1 cellular context compared by ENCODE assay signal in genomic region chr9:93645921-93646639, GRCh38.
TF ChIP-seq lines count a peak whose summit lies in the region.

No MANE protein-coding gene starts in this region.

TF ChIP-seq in GM23338, 12 proteins besides CTCF, POLR2A, EP300 and RAD21 (continued from another document):
- no peak for TF ChIP-seq ZNF331 (CRISPR knock-in tag; IDR thresholded peaks at IDR 0.05; ENCODE audit: low read depth)
- TF ChIP-seq CREB1 (CRISPR knock-in tag; IDR thresholded peaks at IDR 0.05; ENCODE audit: low read depth) = no peak
TF ChIP-seq in GM23338: peak in this region for 0.
